In the genomic region with DNA sequence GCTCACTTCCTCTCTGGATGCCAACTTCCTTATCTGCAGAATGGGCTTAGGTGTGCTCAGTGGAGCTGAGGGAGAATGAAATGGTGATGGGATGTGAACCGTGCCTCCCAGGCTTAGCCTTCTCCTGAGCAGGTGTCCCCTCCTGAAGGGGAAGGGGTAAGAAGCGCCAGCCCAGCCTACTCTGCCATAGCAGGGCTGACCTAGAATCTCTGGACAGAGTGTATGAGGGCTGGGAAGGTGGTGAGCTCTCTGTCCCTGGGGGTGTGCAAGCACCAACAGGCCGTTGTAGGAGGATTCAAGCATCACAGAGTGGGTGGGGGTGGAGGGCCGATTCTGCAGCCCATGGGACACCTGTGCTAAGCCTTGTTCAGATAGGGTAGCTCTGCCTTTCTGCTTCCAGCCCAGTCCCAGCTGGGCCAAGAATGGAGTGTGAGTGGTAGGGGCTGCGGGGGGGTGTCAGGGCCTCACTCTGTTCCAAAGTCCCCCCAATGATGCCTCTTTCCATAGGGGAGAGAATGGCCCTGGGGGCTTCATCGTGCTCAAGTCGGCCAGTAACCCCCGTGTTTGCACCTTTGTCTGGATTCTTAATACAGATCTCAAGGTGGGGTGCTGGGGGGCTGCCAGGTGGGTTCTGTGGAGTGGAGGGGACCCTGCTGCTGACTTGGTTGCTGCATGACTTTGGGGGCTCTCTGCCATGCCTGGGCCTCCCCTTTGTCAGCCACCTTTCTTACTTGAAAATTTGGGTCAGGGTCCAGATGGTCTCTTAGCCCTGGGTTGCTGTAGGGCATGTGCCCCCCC, we compare ENCODE assay signal across 20 cellular contexts. TPM values are rescaled to one million over a fixed set of nuclear protein-coding genes. Genes with fewer than 3 reads are reported as not detected.
A peak's percentile ranks its signal among the peaks of the same experiment; 100 is the strongest.
DNase-seq lines count a peak whose midpoint lies in the region; ATAC-seq and TF ChIP-seq lines count a peak whose summit lies in the region.
"Had no signal": no experiment of that assay in that cellular context is flagged by ENCODE, and none has a peak within 500 bp of the region (broad histone marks: within the 10 kb centered on the region; RNA-seq: fewer than 3 reads in every experiment).

No MANE protein-coding gene starts in this region.

- 67 to 82% methylated on average over 8 of the region's 8 CpGs for WGBS in esophagus, 2 donors
- 67 to 87% (median 71%) methylated on average over 8 of the region's 8 CpGs for WGBS in psoas muscle, 3 donors

- H4K20me1 ChIP-seq in BLaER1, result peaks cover 73% of the 10 kb centered on the region

- intact Hi-C loops in psoas muscle (cut with DNase I), result no loop called here

- H3K9me3 ChIP-seq in BLaER1 (no peaks in the 10 kb centered on the region), esophagus (ENCODE audit: control insufficient read depth in 2 of 2, insufficient read depth in 1 of 2, low read depth in 1 of 2, low read length in 1 of 2) (no peaks in the 10 kb centered on the region), psoas muscle (no peaks in the 10 kb centered on the region)
- H3K9me3 ChIP-seq: body of pancreas, tibial artery had no signal

- peaks cover 99% of the 10 kb centered on the region for H3K4me1 ChIP-seq in BLaER1
- H3K4me1 ChIP-seq in esophagus (ENCODE audit: control insufficient read depth in 2 of 2, insufficient read depth in 2 of 2, low read length in 1 of 2), result peaks cover 7 to 31% of the 10 kb centered on the region in 2 donors
- H3K4me1 ChIP-seq in psoas muscle, result peaks cover 62% of the 10 kb centered on the region

- in situ Hi-C loops in GM13977 (cut with MboI; ENCODE audit: low pct_unique_long_range_greater_than_20kb, low sequenced_read_pairs, unreplicated experiment), result no loop called here

- peak overlapping the region; percentile 89 for H3K4me2 ChIP-seq in BLaER1
- H3K4me2 ChIP-seq: neural progenitor cell, PC-9 had no signal

- TF ChIP-seq CTCF in GM13977 (IDR thresholded peaks at IDR 0.05; ENCODE audit: extremely low read depth, insufficient read depth, missing control alignments) (no peak), psoas muscle (IDR thresholded peaks at IDR 0.05) (no peak)

- H3K4me3 ChIP-seq in BLaER1 (no peak overlapping the region), esophagus (ENCODE audit: low read depth in 1 of 2, low read length in 2 of 2) (no peak overlapping the region), psoas muscle (no peak overlapping the region)
- H3K4me3 ChIP-seq: body of pancreas, neural progenitor cell, PC-9, tibial artery had no signal

- peak; percentile 9 for DNase-seq in GM13977 (ENCODE audit: low spot score)
- DNase-seq in psoas muscle, result no peak
- no peak for DNase-seq in SHP77 (lab: John Stamatoyannopoulos, UW)
- DNase-seq: activated naive CD8-positive, alpha-beta T cell treated with anti-CD3 and anti-CD28 coated beads for 36 hours; activated T-cell treated with anti-CD3 and anti-CD28 coated beads, Interleukin-2, amount 50 U/mL, for 72 hours; AML-193; EL; NCI-H774; PC-9; stimulated activated CD4-positive, alpha-beta T cell treated with anti-CD3 and anti-CD28 coated beads, Interleukin-15, amount 100 ng/mL, for 24 hours; T-helper 2 cell had no signal

- 0 out of 2 replicates have a peak overlapping the region, but pooled peaks have one; percentile 28 for H3K9ac ChIP-seq in BLaER1
- H3K9ac ChIP-seq: neural progenitor cell had no signal

- H3K27ac ChIP-seq in BLaER1 (peak overlapping the region; percentile 52; the same call in 1 of the 2 replicates), esophagus (ENCODE audit: low read depth in 2 of 2, low read length in 1 of 2) (peak overlapping the region; percentile 16 to 46), psoas muscle (peak overlapping the region; percentile 96)
- H3K27ac ChIP-seq: body of pancreas, neural progenitor cell, PC-9 had no signal

- ATAC-seq in psoas muscle (no peak), HG03039 (IDR thresholded peaks at IDR 0.05; ENCODE audit: unreplicated experiment) (no peak), GM18909 (IDR thresholded peaks at IDR 0.05; ENCODE audit: poor library complexity, unreplicated experiment) (no peak)
- ATAC-seq: activated T-cell treated with anti-CD3 and anti-CD28 coated beads, Interleukin-2, amount 50 U/mL, for 72 hours; body of pancreas had no signal

- H3K27me3 ChIP-seq in BLaER1 (peaks cover 19% of the 10 kb centered on the region), esophagus (ENCODE audit: control insufficient read depth in 1 of 2, insufficient read depth in 2 of 2, low read length in 2 of 2) (no peaks in the 10 kb centered on the region), psoas muscle (ENCODE audit: insufficient read depth in 3 of 3, low read length in 2 of 3) (no peaks in the 10 kb centered on the region)
- H3K27me3 ChIP-seq: body of pancreas, tibial artery had no signal

- peaks cover 42% of the 10 kb centered on the region for H3K36me3 ChIP-seq in BLaER1
- peaks cover 3 to 39% of the 10 kb centered on the region in 2 donors for H3K36me3 ChIP-seq in esophagus (ENCODE audit: control insufficient read depth in 2 of 2, insufficient read depth in 2 of 2, low read length in 1 of 2)
- peaks cover 0 to 5% of the 10 kb centered on the region in 2 donors for H3K36me3 ChIP-seq in psoas muscle (ENCODE audit: insufficient read depth in 1 of 2, low read depth in 1 of 2)
- H3K36me3 ChIP-seq: neural progenitor cell had no signal

RNA-seq across cellular contexts. Expression of gene TCAP, which starts 3.2 kb away (rescaled TPM):
- polyA plus RNA-seq in esophagus, result under 1 TPM; 0.78 to 0.88 TPM
- total RNA-seq in psoas muscle, result 1,000 to 10,000 TPM; 3,389 to 5,818 (median 3,842) TPM
- polyA plus RNA-seq in psoas muscle, result 1,000 to 10,000 TPM; 2,116 to 7,047 (median 2,671) TPM
- total RNA-seq: fibroblast of villous mesenchyme had no signal

RNA-seq across cellular contexts. Expression of gene PNMT, which starts 6.3 kb away (rescaled TPM):
- polyA plus RNA-seq in esophagus (1 to 10 TPM; 1.8 to 2.2 TPM), psoas muscle (10 to 100 TPM in 1 of 3 donors, 1 to 10 TPM in 2; 6.0 to 13.0 (median 6.8) TPM)
- total RNA-seq in psoas muscle, result 10 to 100 TPM in 2 of 4 donors, 1 to 10 TPM in 2; 5.9 to 15.3 (median 11.8) TPM
- total RNA-seq: activated naive CD8-positive, alpha-beta T cell treated with anti-CD3 and anti-CD28 coated beads for 36 hours; fibroblast of villous mesenchyme; kidney epithelial cell had no signal

RNA-seq across cellular contexts. Expression of gene STARD3, which starts 25.0 kb away (rescaled TPM):
- polyA plus RNA-seq in esophagus (10 to 100 TPM; 44.6 to 44.9 TPM), psoas muscle (10 to 100 TPM; 33.0 to 62.8 (median 47.9) TPM)
- 10 to 100 TPM; 22.5 to 32.6 (median 26.1) TPM for total RNA-seq in psoas muscle

RNA-seq across cellular contexts. Expression of gene PGAP3, which starts 25.9 kb away (rescaled TPM):
- 10 to 100 TPM; 28.8 to 40.0 TPM for polyA plus RNA-seq in esophagus
- 1 to 10 TPM; 4.5 to 7.9 (median 6.7) TPM for total RNA-seq in psoas muscle
- 1 to 10 TPM; 1.4 to 4.2 (median 3.3) TPM for polyA plus RNA-seq in psoas muscle

RNA-seq across cellular contexts. Expression of gene PPP1R1B, which starts 35.2 kb away (rescaled TPM):
- 1 to 10 TPM in 1 of 2 donors, under 1 TPM in 1; 0.43 to 1.2 TPM for polyA plus RNA-seq in esophagus
- total RNA-seq in psoas muscle, result under 1 TPM in 3 of 4 donors, not detected in 1; 0.21 to 0.42 (median 0.23) TPM
- 1 to 10 TPM in 1 of 3 donors, under 1 TPM in 2; 0.10 to 1.6 (median 0.35) TPM for polyA plus RNA-seq in psoas muscle
- total RNA-seq: activated naive CD8-positive, alpha-beta T cell treated with anti-CD3 and anti-CD28 coated beads for 36 hours; activated T-cell treated with anti-CD3 and anti-CD28 coated beads, Interleukin-2, amount 50 U/mL, for 72 hours; fibroblast of villous mesenchyme; kidney epithelial cell; PC-9 had no signal

Comparison
In these comparisons a context has a peak if more than half of its experiments do, and no peak if none do; other contexts are left out.
1. H3K27ac ChIP-seq: peak in every context shown above with its lines; median percentile 96 in psoas muscle; 52 in BLaER1; 31 in esophagus.
2. RNA of gene TCAP, which starts 3.2 kb away (polyA plus RNA-seq): 2,116 to 7,047 TPM in psoas muscle; 0.78 to 0.88 TPM in esophagus; every median in the first group is over 1,000 times any median in the second.